Comparison of ENCODE assay signal across 8 cellular contexts in genomic region chr3:52237659-52238172, GRCh38. TPM values are rescaled to one million over a fixed set of nuclear protein-coding genes. Genes with fewer than 3 reads are reported as not detected.
DNase-seq lines count a peak whose midpoint lies in the region; ATAC-seq and TF ChIP-seq lines count a peak whose summit lies in the region.

No MANE protein-coding gene starts in this region.

- peak; percentile 36 for DNase-seq in activated T-cell treated with anti-CD3 and anti-CD28 coated beads, Interleukin-2, amount 50 U/mL, for 24 hours
- DNase-seq in activated T-cell treated with anti-CD3 and anti-CD28 coated beads for 4 hours (no peak), SJSA1 (ENCODE audit: low read depth in 1 of 2, low spot score in 2 of 2) (peak; percentile 75 to 83), dorsolateral prefrontal cortex (peak in 7 of 10 donors; percentile 49 to 92 (median 72)), lower leg skin (ENCODE audit: low spot score in 2 of 2) (peak; percentile 79 to 95), suprapubic skin (ENCODE audit: low spot score in 2 of 2) (peak; percentile 92 to 94)

- H3K36me3 ChIP-seq in SJSA1 (peaks cover 25% of the 10 kb centered on the region), suprapubic skin (peaks cover 15% of the 10 kb centered on the region)

- H3K27ac Mint-ChIP-seq in activated T-cell treated with anti-CD3 and anti-CD28 coated beads, Interleukin-2, amount 50 U/mL, for 24 hours: peak overlapping the region; percentile 95

- no peaks in the 10 kb centered on the region for H3K9me3 Mint-ChIP-seq in activated T-cell treated with anti-CD3 and anti-CD28 coated beads, Interleukin-2, amount 50 U/mL, for 24 hours

- H3K36me3 Mint-ChIP-seq in activated T-cell treated with anti-CD3 and anti-CD28 coated beads, Interleukin-2, amount 50 U/mL, for 24 hours (ENCODE audit: low read depth): peaks cover 60% of the 10 kb centered on the region

- H3K27me3 ChIP-seq in SJSA1 (replicated peaks) (no peaks in the 10 kb centered on the region), dorsolateral prefrontal cortex (no peaks in the 10 kb centered on the region), suprapubic skin (no peaks in the 10 kb centered on the region)

- H3K27ac ChIP-seq in SJSA1: peak overlapping the region; percentile 53
- H3K27ac ChIP-seq in dorsolateral prefrontal cortex: peak overlapping the region; percentile 22 to 97 (median 91)
- peak overlapping the region; percentile 89 for H3K27ac ChIP-seq in suprapubic skin

- no peaks in the 10 kb centered on the region for H3K27me3 Mint-ChIP-seq in activated T-cell treated with anti-CD3 and anti-CD28 coated beads, Interleukin-2, amount 50 U/mL, for 24 hours

- peak in 4 of 56 donors; percentile 9 to 23 (median 12) for TF ChIP-seq CTCF in dorsolateral prefrontal cortex (IDR thresholded peaks at IDR 0.05 in 54 of 56, conservative IDR thresholded peaks at IDR 0.05 in 2 of 56; ENCODE audit: low read depth in 1 of 56, partially characterized antibody in 56 of 56)
- no peak for TF ChIP-seq CTCF in lower leg skin (IDR thresholded peaks at IDR 0.05)
- no peak for TF ChIP-seq CTCF in suprapubic skin (IDR thresholded peaks at IDR 0.05)

- peaks cover 80% of the 10 kb centered on the region for H3K4me1 Mint-ChIP-seq in activated T-cell treated with anti-CD3 and anti-CD28 coated beads, Interleukin-2, amount 50 U/mL, for 24 hours (ENCODE audit: low read depth)

- ATAC-seq in GM18861 (IDR thresholded peaks at IDR 0.05; ENCODE audit: unreplicated experiment): no peak
- no peak for ATAC-seq in HG03354 (IDR thresholded peaks at IDR 0.05; ENCODE audit: poor library complexity, severe bottlenecking, unreplicated experiment)

- peaks cover 28% of the 10 kb centered on the region for H3K4me1 ChIP-seq in SJSA1 (replicated peaks)
- H3K4me1 ChIP-seq in suprapubic skin: peaks cover 56% of the 10 kb centered on the region

- TF ChIP-seq POLR2A in lower leg skin (IDR thresholded peaks at IDR 0.05) (no peak), suprapubic skin (IDR thresholded peaks at IDR 0.05) (no peak)

- no peaks in the 10 kb centered on the region for H3K9me3 ChIP-seq in SJSA1 (replicated peaks)
- H3K9me3 ChIP-seq in suprapubic skin: no peaks in the 10 kb centered on the region

- TF ChIP-seq EP300 in suprapubic skin (IDR thresholded peaks at IDR 0.05): no peak

- peak overlapping the region; percentile 92; the same call in 1 of the 2 replicates for H3K4me3 ChIP-seq in SJSA1
- H3K4me3 ChIP-seq in dorsolateral prefrontal cortex: peak overlapping the region; percentile 75 to 99 (median 94)
- peak overlapping the region; percentile 73 for H3K4me3 ChIP-seq in lower leg skin (ENCODE audit: low read depth, poor library complexity, severe bottlenecking)
- H3K4me3 ChIP-seq in suprapubic skin: peak overlapping the region; percentile 78

- WGBS in lower leg skin, 2 donors: 0 to 7% methylated on average over 2 to 3 of the region's 8 CpGs
- 6% methylated on average over 7 of the region's 8 CpGs for WGBS in suprapubic skin

- intact Hi-C loops in dorsolateral prefrontal cortex (cut with DNase I) (loop anchor here (2.0 to 5.0 kb wide), 2 partner anchors 40 to 41 kb away; partner anchors contain the start of gene WDR82 (in 2 of the 2)), lower leg skin (cut with DNase I; ENCODE audit: low total_unique reads) (loop anchor here (10.0 kb wide), 1 partner anchor 47 kb away; the partner anchor contains the start of gene GLYCTK)

- peak overlapping the region; percentile 98 for H3K4me3 Mint-ChIP-seq in activated T-cell treated with anti-CD3 and anti-CD28 coated beads, Interleukin-2, amount 50 U/mL, for 24 hours

RNA-seq across cellular contexts. Expression of gene TWF2, which starts 1.2 kb away (rescaled TPM):
- total RNA-seq in SJSA1 (2014; rRNA removed; shearing (Covaris generic)): 61.1 and 66.5 TPM in 2 replicates
- total RNA-seq in dorsolateral prefrontal cortex: 10 to 100 TPM; 20.8 to 63.7 (median 47.3) TPM
- total RNA-seq in lower leg skin: 10 to 100 TPM; 39.3 to 60.2 (median 52.0) TPM
- total RNA-seq in suprapubic skin: 10 to 100 TPM; 33.2 to 46.2 (median 42.6) TPM

RNA-seq across cellular contexts. Expression of gene PPM1M, which starts 7.8 kb away (rescaled TPM):
- 5.5 and 7.7 TPM in 2 replicates for total RNA-seq in SJSA1 (2014; rRNA removed; shearing (Covaris generic))
- total RNA-seq in dorsolateral prefrontal cortex (10 to 100 TPM in 119 of 120 experiments, 1 to 10 TPM in 1; 9.8 to 25.1 (median 17.6) TPM), lower leg skin (10 to 100 TPM; 10.4 to 28.6 (median 14.0) TPM), suprapubic skin (10 to 100 TPM in 3 of 4 donors, 1 to 10 TPM in 1; 10.0 to 17.5 (median 11.3) TPM)

RNA-seq across cellular contexts. Expression of gene TLR9, which starts 12.3 kb away (rescaled TPM):
- not detected in 2 replicates for total RNA-seq in SJSA1 (2014; rRNA removed; shearing (Covaris generic))
- total RNA-seq in dorsolateral prefrontal cortex (1 to 10 TPM in 31 of 120 experiments, under 1 TPM in 74, not detected in 15; 0.25 to 5.2 (median 0.78) TPM), lower leg skin (under 1 TPM in 2 of 4 donors, not detected in 2; 0.19 to 0.61 TPM), suprapubic skin (under 1 TPM in 1 of 4 donors, not detected in 3; 0.16 TPM)

RNA-seq across cellular contexts. Expression of gene ALAS1, which starts 39.8 kb away (rescaled TPM):
- total RNA-seq in SJSA1 (2014; rRNA removed; shearing (Covaris generic)): 26.6 and 44.8 TPM in 2 replicates
- total RNA-seq in dorsolateral prefrontal cortex (10 to 100 TPM; 34.8 to 81.1 (median 55.4) TPM), lower leg skin (10 to 100 TPM; 17.5 to 43.1 (median 32.2) TPM), suprapubic skin (10 to 100 TPM; 28.8 to 54.4 (median 31.9) TPM)

RNA-seq across cellular contexts. Expression of gene WDR82, which starts 40.7 kb away (rescaled TPM):
- 24.1 and 37.0 TPM in 2 replicates for total RNA-seq in SJSA1 (2014; rRNA removed; shearing (Covaris generic))
- 100 to 1,000 TPM in 28 of 120 experiments, 10 to 100 TPM in 92; 61.0 to 123 (median 91.2) TPM for total RNA-seq in dorsolateral prefrontal cortex
- total RNA-seq in lower leg skin: 10 to 100 TPM; 49.5 to 60.3 (median 56.3) TPM
- total RNA-seq in suprapubic skin: 10 to 100 TPM; 46.7 to 57.6 (median 52.5) TPM
